8 cellular contexts compared by ENCODE assay signal in the genomic region with DNA sequence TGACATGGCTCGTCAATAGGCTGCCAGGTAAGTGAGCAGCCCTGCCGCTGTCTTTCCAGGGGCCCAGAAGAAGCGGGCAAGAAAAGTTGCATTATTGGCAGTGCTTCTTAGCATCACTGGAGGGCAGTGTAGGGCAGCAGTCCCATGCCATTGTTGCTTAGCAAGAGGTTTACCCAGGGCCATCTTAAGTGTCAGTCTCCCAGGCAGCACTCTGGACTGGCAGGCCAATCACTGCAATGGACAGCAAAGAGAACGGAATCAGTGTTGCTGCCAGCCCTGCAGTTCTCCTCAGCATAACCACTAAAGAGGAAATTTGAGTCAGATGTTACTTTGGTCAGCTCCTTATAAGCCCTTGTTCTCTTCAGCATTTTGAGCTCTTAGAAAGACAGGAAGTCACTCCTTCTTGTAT. TPM values are rescaled to one million over a fixed set of nuclear protein-coding genes. Genes with fewer than 3 reads are reported as not detected.
DNase-seq lines count a peak whose midpoint lies in the region; ATAC-seq and TF ChIP-seq lines count a peak whose summit lies in the region.

No MANE protein-coding gene starts in this region.

- H3K9me3 ChIP-seq in mammary epithelial cell (replicated peaks; ENCODE audit: insufficient read depth, low read length) (no peaks in the 10 kb centered on the region), lower lobe of right lung (no peaks in the 10 kb centered on the region)

- in situ Hi-C loops in mammary epithelial cell (cut with MboI; ENCODE audit: low sequenced_read_pairs in 2 of 2) = no loop called here

- H2AFZ ChIP-seq in mammary epithelial cell (ENCODE audit: low read depth, low read length) = no peak overlapping the region

- no peaks in the 10 kb centered on the region for H3K27me3 ChIP-seq in mammary epithelial cell (ENCODE audit: insufficient read depth, low read length)
- no peaks in the 10 kb centered on the region for H3K27me3 ChIP-seq in lower lobe of right lung (ENCODE audit: low read depth)

- ATAC-seq in lower lobe of right lung (peak; percentile 51 to 63), GM18520 (IDR thresholded peaks at IDR 0.05; ENCODE audit: unreplicated experiment) (no peak)

- H3K9ac ChIP-seq in mammary epithelial cell (ENCODE audit: insufficient read depth, low read length) = no peak overlapping the region

- WGBS in mammary epithelial cell (ENCODE audit: low coverage, missing lambda C conversion rate) = 45% methylated on average over 3 of the region's 4 CpGs

- H3K36me3 ChIP-seq in mammary epithelial cell (ENCODE audit: insufficient read depth, low read length) (peaks cover 61% of the 10 kb centered on the region), lower lobe of right lung (peaks cover 97% of the 10 kb centered on the region)

- H3K4me1 ChIP-seq in mammary epithelial cell (ENCODE audit: insufficient read depth, low read length) (peaks cover 32% of the 10 kb centered on the region), lower lobe of right lung (peaks cover 20% of the 10 kb centered on the region)

- intact Hi-C loops in mammary epithelial cell (cut with micrococcal nuclease) (loop anchor here (1.0 to 5.0 kb wide), 3 partner anchors 9 to 201 kb away; no protein-coding TSS in a partner anchor), lower lobe of right lung (cut with DNase I) (no loop called here)

- no peaks in the 10 kb centered on the region for H4K20me1 ChIP-seq in mammary epithelial cell (ENCODE audit: insufficient read depth, low read length)

- peaks cover 37% of the 10 kb centered on the region for H3K79me2 ChIP-seq in mammary epithelial cell (ENCODE audit: insufficient read depth, low read length)

- BruUV-seq in mammary epithelial cell (replicated peaks; lab: Mats Ljungman, UMichigan) = no TSS peak

- CTCF ChIA-PET in mammary epithelial cell (lab: Charles Lee; ENCODE audit: low non-redundant PET) = interaction anchor here (0.6 kb wide), 1 partner anchor 64 kb away, joined by 4 read pairs; no protein-coding TSS in a partner anchor

- peak overlapping the region; percentile 34 for H3K27ac ChIP-seq in mammary epithelial cell (ENCODE audit: insufficient read depth, low read depth, low read length)
- H3K27ac ChIP-seq in lower lobe of right lung = peak overlapping the region; percentile 18

- H3K4me3 ChIP-seq in mammary epithelial cell (replicated peaks in 1 of 3; ENCODE audit: insufficient read depth in 1 of 3, low read depth in 2 of 3, low read length in 3 of 3) (no peak overlapping the region), lower lobe of right lung (no peak overlapping the region)

- H3K4me2 ChIP-seq in mammary epithelial cell (ENCODE audit: insufficient read depth, low read depth, low read length) = no peak overlapping the region

- TF ChIP-seq CTCF in mammary epithelial cell (conservative IDR thresholded peaks at IDR 0.05 in 1 of 2, IDR thresholded peaks at IDR 0.05 in 1 of 2; ENCODE audit: extremely low read depth in 1 of 2, insufficient read depth in 1 of 2, low read depth in 1 of 2, low read length in 2 of 2) (peak; percentile 70 to 80), lower lobe of right lung (IDR thresholded peaks at IDR 0.05) (peak; percentile 29)

- dilution Hi-C loops in mammary epithelial cell (cut with HindIII; ENCODE audit: low sequenced_read_pairs) = loop anchor here (5.0 to 10.0 kb wide), 2 partner anchors 62 to 134 kb away; no protein-coding TSS in a partner anchor

- DNase-seq in NCI-H748 (lab: John Stamatoyannopoulos, UW; ENCODE audit: unreplicated experiment) (peak; percentile 9), NCI-H748 treated with DMSO at 0.1 percent for 48 hours (lab: John Stamatoyannopoulos, UW) (no peak), NCI-H2227 (lab: John Stamatoyannopoulos, UW; ENCODE audit: unreplicated experiment) (peak; percentile 37), mammary epithelial cell (peak; percentile 49), lower lobe of right lung (peak; percentile 61), NCI-H1092 (lab: John Stamatoyannopoulos, UW) (no peak), NCI-H2081 treated with DMSO at 0.1 percent for 48 hours (lab: John Stamatoyannopoulos, UW) (no peak)

RNA-seq across cellular contexts. Expression of a gene that starts 13.4 kb away (rescaled TPM):
- total RNA-seq in mammary epithelial cell (10 to 100 TPM; 31.7 to 55.4 TPM), lower lobe of right lung (101 TPM)
- polyA plus RNA-seq in mammary epithelial cell = 37.8 TPM
- 81.3 TPM for polyA minus RNA-seq in mammary epithelial cell

RNA-seq across cellular contexts. Expression of a gene that starts 36.3 kb away (rescaled TPM):
- total RNA-seq in mammary epithelial cell = 10 to 100 TPM; 25.7 to 56.7 TPM
- polyA plus RNA-seq in mammary epithelial cell = 29.0 TPM
- 34.7 TPM for polyA minus RNA-seq in mammary epithelial cell
- 66.9 TPM for total RNA-seq in lower lobe of right lung

RNA-seq across cellular contexts. Expression of a gene that starts 50.5 kb away (rescaled TPM):
- 10 to 100 TPM; 47.0 to 86.9 TPM for total RNA-seq in mammary epithelial cell
- polyA plus RNA-seq in mammary epithelial cell = 34.8 TPM
- 21.2 TPM for polyA minus RNA-seq in mammary epithelial cell
- 37.7 TPM for total RNA-seq in lower lobe of right lung

Comparison
In these comparisons a context has a peak if more than half of its experiments do, and no peak if none do; other contexts are left out.
1. DNase-seq: peak in NCI-H748 (single experiment), NCI-H2227 (single experiment), mammary epithelial cell (single experiment) and lower lobe of right lung (single experiment); none in NCI-H748 treated with DMSO at 0.1 percent for 48 hours (single experiment), NCI-H1092 (single experiment) and NCI-H2081 treated with DMSO at 0.1 percent for 48 hours (single experiment).